Comparison of ENCODE assay signal across 22 cellular contexts in genomic region chr19:10317857-10318462, GRCh38. TPM values are rescaled to one million over a fixed set of nuclear protein-coding genes. Genes with fewer than 3 reads are reported as not detected.
"Had no signal": no experiment of that assay in that cellular context is flagged by ENCODE, and none has a peak within 500 bp of the region (broad histone marks: within the 10 kb centered on the region; RNA-seq: fewer than 3 reads in every experiment).

No MANE protein-coding gene starts in this region.

- H3K9ac ChIP-seq: KMS-11 had no signal

- DNase-seq: IMR-90, Kasumi-1, MM.1S, NCI-H1092 treated with DMSO at 0.1 percent for 48 hours, NCI-H1436, NCI-H187, NCI-H2029, NCI-H2081 treated with DMSO at 0.1 percent for 48 hours, NCI-H2171, NCI-H226, NCI-H446, NCI-H510A, NCI-H524 treated with DMSO at 0.1 percent for 48 hours, NCI-H69, NCI-H774, RPMI8226, SHP77 treated with DMSO at 0.1 percent for 48 hours, SJCRH30 had no signal

- ATAC-seq: SK-N-SH treated with all-trans-retinoic acid at 6 μM for 48 hours had no signal

- H3K9me3 ChIP-seq: SJCRH30 had no signal

- H3K27me3 ChIP-seq: SJCRH30 had no signal

- H3K4me3 ChIP-seq: SJCRH30 had no signal

- H3K4me2 ChIP-seq: KMS-11 had no signal

- H3K27ac ChIP-seq: KMS-11, SJCRH30 had no signal

- FAIRE-seq: RCC 7860 had no signal

RNA-seq across cellular contexts. Expression of gene ICAM3, which starts 21.5 kb away (rescaled TPM):
- total RNA-seq: M059J had no signal
